Comparison of ENCODE assay signal across 1 cellular context in the genomic region with DNA sequence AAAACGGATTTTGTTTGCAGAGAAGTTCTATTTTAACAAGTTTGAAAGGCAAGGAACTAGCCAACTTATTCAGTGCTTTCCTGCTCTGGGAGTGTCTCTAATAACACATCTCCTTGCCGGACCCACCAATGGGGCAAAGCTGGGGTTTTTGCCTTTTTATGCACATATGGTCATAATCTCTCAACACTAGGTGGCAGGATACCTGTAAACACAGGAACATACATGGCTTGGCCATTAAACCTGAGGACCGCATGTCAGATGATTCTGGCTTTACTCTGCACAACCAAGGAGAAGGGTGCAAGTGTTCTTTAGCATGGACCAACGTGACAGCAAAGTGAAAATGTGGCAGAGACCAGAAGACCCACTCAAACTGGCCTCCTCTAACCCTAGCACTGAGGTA.
TF ChIP-seq lines count a peak whose summit lies in the region.

No MANE protein-coding gene starts in this region.

TF ChIP-seq in GM12891, 5 proteins besides CTCF, POLR2A, EP300 and RAD21 (continued from another document):
- no peak for TF ChIP-seq SPI1 (IDR thresholded peaks at IDR 0.05; ENCODE audit: low read depth, low read length)
